In the genomic region with DNA sequence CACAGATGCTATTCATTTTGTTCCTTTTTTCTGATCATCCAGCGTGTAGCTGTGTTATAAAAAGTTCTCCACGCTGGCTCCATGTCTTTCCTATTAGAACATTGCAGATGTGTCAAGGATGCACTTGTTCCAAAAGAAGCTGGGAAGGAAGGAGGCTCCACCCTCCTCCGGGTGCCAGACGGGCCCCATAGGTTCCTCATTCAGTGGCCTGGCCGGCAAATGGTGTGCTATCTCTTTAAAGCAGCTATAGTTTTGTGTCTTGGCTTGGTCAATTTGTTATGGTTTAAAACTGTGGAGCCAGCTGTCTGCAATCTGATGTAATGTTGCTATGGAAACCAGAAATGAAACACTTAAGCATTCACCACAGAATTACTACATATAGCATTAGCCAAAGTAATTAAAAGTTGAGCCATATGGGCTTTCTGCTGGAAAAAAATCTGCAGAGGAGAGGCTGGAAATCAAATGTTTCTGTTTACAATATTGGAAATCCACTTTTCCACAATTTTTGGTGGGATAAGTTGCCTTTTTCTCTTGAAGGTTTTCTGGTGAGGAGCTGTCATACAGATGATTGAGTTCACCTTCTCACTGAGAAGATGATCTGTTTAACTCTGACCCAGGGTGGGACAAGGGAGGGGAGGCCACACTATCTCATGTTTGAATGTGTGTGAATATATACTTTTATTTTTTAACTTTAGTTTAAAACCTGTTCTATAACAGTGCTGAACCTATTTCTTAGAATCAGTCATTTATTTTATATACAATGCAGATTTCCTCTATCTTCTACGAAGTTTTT, we compare ENCODE assay signal across 8 cellular contexts.
DNase-seq lines count a peak whose midpoint lies in the region; ATAC-seq and TF ChIP-seq lines count a peak whose summit lies in the region.

No MANE protein-coding gene starts in this region.

- peak overlapping the region; percentile 87 for H2BK5ac ChIP-seq in IMR-90 (ENCODE audit: low read depth, low read length, poor library complexity, severe bottlenecking)

- intact Hi-C loops in IMR-90 (cut with micrococcal nuclease), result no loop called here
- intact Hi-C loops in Right ventricle myocardium superior (cut with DNase I), result no loop called here

- peak; percentile 68; the same call in 1 of the 2 replicates for TF ChIP-seq POLR2A in IMR-90 (IDR thresholded peaks at IDR 0.05; ENCODE audit: low read depth, low read length)

- H3K56ac ChIP-seq in IMR-90 (ENCODE audit: extremely low read depth, insufficient read depth, low read length), result peak overlapping the region; percentile 72; the same call in 1 of the 2 replicates

- DNase-seq in AG08396 (ENCODE audit: low spot score) (peak; percentile 80), GM20000 (ENCODE audit: low spot score) (peak; percentile 41), IMR-90 (peak; percentile 99), T1000 (lab: John Stamatoyannopoulos, UW) (peak; percentile 9), Right ventricle myocardium superior (peak; percentile 86), retina (peak; percentile 43), HEK293T (ENCODE audit: extremely low spot score) (no peak)
- DNase-seq in activated effector memory CD4-positive, alpha-beta T cell treated with Interleukin-2 at 50 U/mL for 16 hours, result no peak

- H3K4me3 ChIP-seq in IMR-90 (ENCODE audit: insufficient read depth, low read depth, low read length), result peak overlapping the region; percentile 60

- H2BK15ac ChIP-seq in IMR-90 (ENCODE audit: low read depth, low read length), result peak overlapping the region; percentile 86; the same call in 1 of the 3 replicates

- peak overlapping the region; percentile 95 for H3K4me2 ChIP-seq in IMR-90 (ENCODE audit: low read depth, low read length)

- peak overlapping the region; percentile 89 for H3K14ac ChIP-seq in IMR-90 (replicated peaks; ENCODE audit: low read depth, low read length)

- H4K8ac ChIP-seq in IMR-90 (ENCODE audit: low read depth in 2 of 2, low read length in 2 of 2), result peak overlapping the region in 1 of 2 experiments; percentile 86; a peak in 3 of 4 replicates

- H2BK120ac ChIP-seq in IMR-90 (ENCODE audit: low read depth, low read length), result peak overlapping the region; percentile 90

- H3K4ac ChIP-seq in IMR-90 (ENCODE audit: low read depth, low read length), result peak overlapping the region; percentile 91

- H3K27ac ChIP-seq in IMR-90 (ENCODE audit: insufficient read depth, low read length), result peak overlapping the region; percentile 98

- no peaks in the 10 kb centered on the region for H3K9me3 ChIP-seq in IMR-90 (ENCODE audit: control insufficient read depth, insufficient read depth, low read length)

- no peaks in the 10 kb centered on the region for H3K27me3 ChIP-seq in IMR-90 (ENCODE audit: control insufficient read depth, insufficient read depth, low read length)

- in situ Hi-C loops in IMR-90 (cut with MboI; ENCODE audit: low sequenced_read_pairs), result no loop called here

- H4K20me1 ChIP-seq in IMR-90 (ENCODE audit: insufficient read depth, low read length), result no peaks in the 10 kb centered on the region; the same call in 1 of the 2 replicates

- H3K23ac ChIP-seq in IMR-90 (ENCODE audit: low read depth, low read length), result peak overlapping the region; percentile 96

- no peaks in the 10 kb centered on the region for H3K36me3 ChIP-seq in IMR-90 (ENCODE audit: control insufficient read depth, insufficient read depth, low read length)

- no TSS peak for BruUV-seq in IMR-90 (replicated peaks; lab: Mats Ljungman, UMichigan)

- H2AK5ac ChIP-seq in IMR-90 (ENCODE audit: low read depth, low read length), result peak overlapping the region; percentile 87

- peaks cover 22 to 58% of the 10 kb centered on the region in 2 experiments for H3K79me1 ChIP-seq in IMR-90 (ENCODE audit: low read depth in 1 of 2, low read length in 2 of 2)

- 0 out of 2 replicates have a peak overlapping the region, but pooled peaks have one; percentile 12 for H4K5ac ChIP-seq in IMR-90 (ENCODE audit: low read depth, low read length)

- ATAC-seq in IMR-90 (ENCODE audit: low read depth) (peak; percentile 71), Right ventricle myocardium superior (ENCODE audit: poor library complexity) (peak; percentile 64)

- H3K4me1 ChIP-seq in IMR-90 (ENCODE audit: control insufficient read depth, insufficient read depth, low read length), result peaks cover 19% of the 10 kb centered on the region

- POLR2A ChIA-PET in IMR-90 (lab: Charles Lee; ENCODE audit: unreplicated experiment), result no interaction called here
- POLR2A ChIA-PET in HEK293T (lab: Yijun Ruan, JAX), result no interaction called here

- peaks cover 12% of the 10 kb centered on the region; the same call in 1 of the 2 replicates for H3K9me1 ChIP-seq in IMR-90 (ENCODE audit: insufficient read depth, low read length)

- peak overlapping the region; percentile 58; the same call in 1 of the 2 replicates for H2BK20ac ChIP-seq in IMR-90 (ENCODE audit: low read depth, low read length)

- no peak for TF ChIP-seq RAD21 in IMR-90 (IDR thresholded peaks at IDR 0.05; ENCODE audit: low read length)

- peak overlapping the region; percentile 27; the same call in 1 of the 2 replicates for H4K91ac ChIP-seq in IMR-90 (ENCODE audit: insufficient read depth, low read depth, low read length)

- H3K18ac ChIP-seq in IMR-90 (ENCODE audit: low read depth, low read length), result peak overlapping the region; percentile 84

- dilution Hi-C loops in IMR-90 (cut with HindIII; ENCODE audit: low sequenced_read_pairs, unreplicated experiment), result no loop called here

- peak overlapping the region; percentile 99 for H3K9ac ChIP-seq in IMR-90 (ENCODE audit: low read depth, low read length)

- no CpG with 5 or more reads among the region's 6 CpGs for WGBS in IMR-90 (ENCODE audit: extremely low coverage in 2 of 2, insufficient read length in 1 of 2), 2 experiments

- CTCF ChIA-PET in IMR-90 (lab: Yijun Ruan, JAX) (interaction anchor here (0.7 to 1.1 kb wide), 3 partner anchors 18 to 194 kb away, joined by 3 to 6 read pairs (median 4); no protein-coding TSS in a partner anchor), HEK293T (lab: Yijun Ruan, JAX) (no interaction called here)

- H2AFZ ChIP-seq in IMR-90 (replicated peaks; ENCODE audit: low read length, poor library complexity), result peak overlapping the region; percentile 3

- H2AK9ac ChIP-seq in IMR-90 (replicated peaks; ENCODE audit: low read depth, low read length, poor library complexity), result peak overlapping the region; percentile 30

- TF ChIP-seq CTCF in GM20000 (IDR thresholded peaks at IDR 0.05; ENCODE audit: extremely low read depth, missing control alignments) (no peak), IMR-90 (conservative IDR thresholded peaks at IDR 0.05; ENCODE audit: low read depth, low read length) (no peak)

TF ChIP-seq in IMR-90, 13 proteins besides CTCF, POLR2A, EP300 and RAD21:
- no peak for TF ChIP-seq NFE2L2 (IDR thresholded peaks at IDR 0.05; ENCODE audit: low read depth, low read length)
- no peak for TF ChIP-seq SMC3 (IDR thresholded peaks at IDR 0.05; ENCODE audit: low read depth, low read length)
- peak; percentile 35 for TF ChIP-seq MAFK (IDR thresholded peaks at IDR 0.05; ENCODE audit: low read depth, low read length)
- peak; percentile 94 for TF ChIP-seq CEBPB (IDR thresholded peaks at IDR 0.05; ENCODE audit: low read depth, low read length)
- TF ChIP-seq BHLHE40 (IDR thresholded peaks at IDR 0.05; ENCODE audit: low read depth, low read length), result no peak
- TF ChIP-seq USF2 (IDR thresholded peaks at IDR 0.05; ENCODE audit: low read depth, low read length), result no peak
- TF ChIP-seq MXI1 (IDR thresholded peaks at IDR 0.05; ENCODE audit: borderline replicate concordance, low read depth, low read length), result peak; percentile 46; the same call in 1 of the 2 replicates
TF ChIP-seq in IMR-90: peak in this region for 3.

TF ChIP-seq in HEK293T, 16 proteins besides CTCF, POLR2A, EP300 and RAD21:
- TF ChIP-seq SP1 (IDR thresholded peaks at IDR 0.05) (no peak), CTBP1 (IDR thresholded peaks at IDR 0.05; ENCODE audit: borderline replicate concordance) (no peak), HDGF (IDR thresholded peaks at IDR 0.05; ENCODE audit: borderline replicate concordance) (no peak), NFRKB (IDR thresholded peaks at IDR 0.05) (no peak), FOXK2 (IDR thresholded peaks at IDR 0.05) (no peak), LEF1 (IDR thresholded peaks at IDR 0.05; ENCODE audit: borderline replicate concordance) (no peak), FOXA1 (IDR thresholded peaks at IDR 0.05) (no peak), ELF4 (IDR thresholded peaks at IDR 0.05) (no peak), FOXM1 (IDR thresholded peaks at IDR 0.05; ENCODE audit: borderline replicate concordance) (no peak), ARNT (IDR thresholded peaks at IDR 0.05) (no peak), TARDBP (IDR thresholded peaks at IDR 0.05) (no peak), L3MBTL2 (conservative IDR thresholded peaks at IDR 0.05) (no peak), BHLHE40 (IDR thresholded peaks at IDR 0.05; ENCODE audit: borderline replicate concordance) (no peak), ZNF384 (IDR thresholded peaks at IDR 0.05) (no peak), SUZ12 (IDR thresholded peaks at IDR 0.05) (no peak)
- TF ChIP-seq, protein P1, sequence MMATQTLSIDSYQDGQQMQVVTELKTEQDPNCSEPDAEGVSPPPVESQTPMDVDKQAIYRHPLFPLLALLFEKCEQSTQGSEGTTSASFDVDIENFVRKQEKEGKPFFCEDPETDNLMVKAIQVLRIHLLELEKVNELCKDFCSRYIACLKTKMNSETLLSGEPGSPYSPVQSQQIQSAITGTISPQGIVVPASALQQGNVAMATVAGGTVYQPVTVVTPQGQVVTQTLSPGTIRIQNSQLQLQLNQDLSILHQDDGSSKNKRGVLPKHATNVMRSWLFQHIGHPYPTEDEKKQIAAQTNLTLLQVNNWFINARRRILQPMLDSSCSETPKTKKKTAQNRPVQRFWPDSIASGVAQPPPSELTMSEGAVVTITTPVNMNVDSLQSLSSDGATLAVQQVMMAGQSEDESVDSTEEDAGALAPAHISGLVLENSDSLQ (IDR thresholded peaks at IDR 0.05), result no peak; the same call in 1 of the 2 replicates

Comparison
In these comparisons a context has a peak if more than half of its experiments do, and no peak if none do; other contexts are left out.
1. DNase-seq: peak in AG08396 (single experiment), GM20000 (single experiment), IMR-90 (single experiment), T1000 (single experiment), Right ventricle myocardium superior (single experiment) and retina (single experiment); none in activated effector memory CD4-positive, alpha-beta T cell treated with Interleukin-2 at 50 U/mL for 16 hours (single experiment) and HEK293T (single experiment).